In genomic region chr17:44066204-44066930, GRCh38 we compare ENCODE assay signal across 1 cellular context.
TF ChIP-seq lines count a peak whose summit lies in the region.

Gene LSM12 (minus strand): TSS chr17:44066671. CDS start chr17:44066587, 84 bp downstream.

TF ChIP-seq in HEK293, 187 proteins besides CTCF, POLR2A, EP300 and RAD21 (continued from another document and continues in another):
- TF ChIP-seq INSM2 (tag by site-specific recombination; IDR thresholded peaks at IDR 0.05) (no peak), ZNF157 (tag by site-specific recombination; IDR thresholded peaks at IDR 0.05) (no peak), ZNF221 (tag by site-specific recombination; IDR thresholded peaks at IDR 0.05; ENCODE audit: borderline replicate concordance) (no peak), HOXD13 (CRISPR knock-in tag; IDR thresholded peaks at IDR 0.05; ENCODE audit: borderline replicate concordance) (no peak), EGR2 (tag by site-specific recombination; IDR thresholded peaks at IDR 0.05; ENCODE audit: low read depth) (peak; percentile 1; the same call in 1 of the 2 replicates), PATZ1 (tag by site-specific recombination; IDR thresholded peaks at IDR 0.05) (peak; percentile 89), ZNF169 (tag by site-specific recombination; IDR thresholded peaks at IDR 0.05) (no peak), ZNF280D (tag by site-specific recombination; IDR thresholded peaks at IDR 0.05) (no peak), ZBTB44 (tag by site-specific recombination; IDR thresholded peaks at IDR 0.05) (no peak), ZNF174 (tag by site-specific recombination; IDR thresholded peaks at IDR 0.05) (no peak), SCRT2 (tag by site-specific recombination; IDR thresholded peaks at IDR 0.05) (no peak), REPIN1 (tag by site-specific recombination; IDR thresholded peaks at IDR 0.05; ENCODE audit: low read depth) (no peak), ZBTB10 (tag by site-specific recombination; IDR thresholded peaks at IDR 0.05) (peak; percentile 79), KLF8 (tag by site-specific recombination; IDR thresholded peaks at IDR 0.05) (0 out of 2 replicates have a peak, but pooled peaks have one; percentile 41), ZBTB48 (tag by site-specific recombination; IDR thresholded peaks at IDR 0.05) (no peak), ZNF704 (tag by site-specific recombination; IDR thresholded peaks at IDR 0.05) (no peak), ZNF645 (tag by site-specific recombination; IDR thresholded peaks at IDR 0.05) (no peak), ZSCAN18 (tag by site-specific recombination; IDR thresholded peaks at IDR 0.05) (no peak), ZNF654 (tag by site-specific recombination; IDR thresholded peaks at IDR 0.05; ENCODE audit: low read depth) (no peak), ZNF391 (tag by site-specific recombination; IDR thresholded peaks at IDR 0.05; ENCODE audit: borderline replicate concordance, low read depth) (0 out of 2 replicates have a peak, but pooled peaks have one; percentile 2), ZNF548 (tag by site-specific recombination; IDR thresholded peaks at IDR 0.05) (no peak), MEIS1 (CRISPR knock-in tag; IDR thresholded peaks at IDR 0.05; ENCODE audit: borderline replicate concordance) (no peak), ELK4 (IDR thresholded peaks at IDR 0.05; ENCODE audit: borderline replicate concordance, low read depth, low read length) (no peak), GLI4 (tag by site-specific recombination; IDR thresholded peaks at IDR 0.05) (no peak), ZBTB7A (tag by site-specific recombination; IDR thresholded peaks at IDR 0.05; ENCODE audit: low read depth) (no peak), ZNF747 (tag by site-specific recombination; IDR thresholded peaks at IDR 0.05) (no peak), ZNF10 (tag by site-specific recombination; IDR thresholded peaks at IDR 0.05) (no peak), ZNF600 (tag by site-specific recombination; IDR thresholded peaks at IDR 0.05) (no peak), ZNF324 (tag by site-specific recombination; IDR thresholded peaks at IDR 0.05) (0 out of 2 replicates have a peak, but pooled peaks have one; percentile 55), PRDM10 (tag by site-specific recombination; IDR thresholded peaks at IDR 0.05) (peak; percentile 92), KLF10 (tag by site-specific recombination; IDR thresholded peaks at IDR 0.05) (peak; percentile 75), HOXC10 (CRISPR knock-in tag; IDR thresholded peaks at IDR 0.05) (no peak), ZNF843 (tag by site-specific recombination; IDR thresholded peaks at IDR 0.05) (peak; percentile 25; the same call in 1 of the 2 replicates), ZNF791 (tag by site-specific recombination; IDR thresholded peaks at IDR 0.05) (no peak), ZBTB17 (tag by site-specific recombination; IDR thresholded peaks at IDR 0.05) (no peak)
